Comparison of ENCODE assay signal across 1 cellular context in genomic region chr15:69498282-69498681, GRCh38.
TF ChIP-seq lines count a peak whose summit lies in the region.

No MANE protein-coding gene starts in this region.

TF ChIP-seq in H1, 55 proteins besides CTCF, POLR2A, EP300 and RAD21 (continued from another document):
- TF ChIP-seq CHD2 (IDR thresholded peaks at IDR 0.05; ENCODE audit: low read length) (no peak), CHD7 (IDR thresholded peaks at IDR 0.05; ENCODE audit: insufficient replicate concordance, low read length) (no peak), USF2 (IDR thresholded peaks at IDR 0.05; ENCODE audit: low read length) (no peak), KDM1A (IDR thresholded peaks at IDR 0.05; ENCODE audit: borderline replicate concordance, low read length) (no peak), TAF1 (IDR thresholded peaks at IDR 0.05; ENCODE audit: low read depth, low read length) (no peak), CHD1 (IDR thresholded peaks at IDR 0.05; ENCODE audit: low read depth, low read length) (no peak), CREB1 (IDR thresholded peaks at IDR 0.05) (no peak), HDAC6 (IDR thresholded peaks at IDR 0.05; ENCODE audit: low read depth, low read length) (no peak), MAFK (IDR thresholded peaks at IDR 0.05; ENCODE audit: low read depth, low read length) (no peak), TAF7 (optimal IDR thresholded peaks at IDR 0.05; ENCODE audit: borderline replicate concordance, low read depth, low read length) (no peak), BACH1 (IDR thresholded peaks at IDR 0.05; ENCODE audit: low read length) (no peak), SP1 (IDR thresholded peaks at IDR 0.05; ENCODE audit: low read depth, low read length) (no peak), SP4 (IDR thresholded peaks at IDR 0.05; ENCODE audit: low read length) (no peak)
